Comparison of ENCODE assay signal across 27 cellular contexts in genomic region chr9:128638580-128638979, GRCh38.
"Had no signal": no experiment of that assay in that cellular context is flagged by ENCODE, and none has a peak within 500 bp of the region (broad histone marks: within the 10 kb centered on the region; RNA-seq: fewer than 3 reads in every experiment).

No MANE protein-coding gene starts in this region.

- ATAC-seq: activated naive CD4-positive, alpha-beta T cell treated with anti-CD3 and anti-CD28 coated beads, Interleukin-2, amount 50 U/mL, for 72 hours; activated naive CD8-positive, alpha-beta T cell treated with anti-CD3 and anti-CD28 coated beads, Interleukin-2, amount 50 U/mL, for 24 hours; activated T-cell treated with anti-CD3 and anti-CD28 coated beads, Interleukin-2, amount 50 U/mL, for 4 hours; body of pancreas; PC-3; T-helper 17 cell had no signal

- H3K27ac Mint-ChIP-seq: activated CD4-positive, alpha-beta memory T cell treated with anti-CD3 and anti-CD28 coated beads for 36 hours; activated naive CD4-positive, alpha-beta T cell treated with anti-CD3 and anti-CD28 coated beads, Interleukin-2, amount 50 U/mL, for 72 hours; activated naive CD8-positive, alpha-beta T cell treated with anti-CD3 and anti-CD28 coated beads, Interleukin-2, amount 50 U/mL, for 24 hours; T-helper 17 cell had no signal

- FAIRE-seq: RCC 7860 had no signal

- H3K4me3 ChIP-seq: ascending aorta, body of pancreas, MG63 had no signal

- H3K27me3 ChIP-seq: ascending aorta, body of pancreas, MG63 had no signal

- H3K27me3 Mint-ChIP-seq: activated CD4-positive, alpha-beta memory T cell treated with anti-CD3 and anti-CD28 coated beads for 36 hours; activated CD4-positive, alpha-beta T cell treated with anti-CD3 and anti-CD28 coated beads, Interleukin-2, amount 10 ng/mL, durations not matched to agents 7 days and 5 days; activated naive CD8-positive, alpha-beta T cell treated with anti-CD3 and anti-CD28 coated beads, Interleukin-2, amount 50 U/mL, for 24 hours; central memory CD8-positive, alpha-beta T cell; T-helper 17 cell had no signal

- H3K4me1 Mint-ChIP-seq: central memory CD8-positive, alpha-beta T cell had no signal

- H3K4me3 Mint-ChIP-seq: activated CD4-positive, alpha-beta memory T cell treated with anti-CD3 and anti-CD28 coated beads for 36 hours; activated CD4-positive, alpha-beta T cell treated with anti-CD3 and anti-CD28 coated beads, Interleukin-2, amount 10 ng/mL, durations not matched to agents 7 days and 5 days; activated naive CD8-positive, alpha-beta T cell treated with anti-CD3 and anti-CD28 coated beads, Interleukin-2, amount 50 U/mL, for 24 hours; activated T-cell treated with anti-CD3 and anti-CD28 coated beads, Interleukin-2, amount 50 U/mL, for 4 hours; central memory CD8-positive, alpha-beta T cell; T-helper 17 cell had no signal

- H3K9me3 Mint-ChIP-seq: activated CD4-positive, alpha-beta memory T cell treated with anti-CD3 and anti-CD28 coated beads for 36 hours; activated CD4-positive, alpha-beta T cell treated with anti-CD3 and anti-CD28 coated beads, Interleukin-2, amount 10 ng/mL, durations not matched to agents 7 days and 5 days; activated naive CD4-positive, alpha-beta T cell treated with anti-CD3 and anti-CD28 coated beads, Interleukin-2, amount 50 U/mL, for 72 hours; activated naive CD8-positive, alpha-beta T cell treated with anti-CD3 and anti-CD28 coated beads, Interleukin-2, amount 50 U/mL, for 24 hours; activated T-cell treated with anti-CD3 and anti-CD28 coated beads, Interleukin-2, amount 50 U/mL, for 4 hours; central memory CD8-positive, alpha-beta T cell had no signal

- H3K36me3 Mint-ChIP-seq: activated naive CD4-positive, alpha-beta T cell treated with anti-CD3 and anti-CD28 coated beads, Interleukin-2, amount 50 U/mL, for 72 hours had no signal

- H3K4me2 ChIP-seq: KMS-11 had no signal

- H3K9me3 ChIP-seq: ascending aorta, body of pancreas, MG63 had no signal

- H3K27ac ChIP-seq: KMS-11 had no signal

- DNase-seq: activated CD4-positive, alpha-beta memory T cell treated with anti-CD3 and anti-CD28 coated beads for 36 hours; activated CD4-positive, alpha-beta T cell treated with anti-CD3 and anti-CD28 coated beads, Interleukin-2, amount 10 ng/mL, durations not matched to agents 7 days and 5 days; activated CD4-positive, CD25-positive, alpha-beta regulatory T cell; activated CD8-positive, alpha-beta memory T cell treated with anti-CD3 and anti-CD28 coated beads for 24 hours; activated effector memory CD4-positive, alpha-beta T cell treated with anti-CD3 and anti-CD28 coated beads, Interleukin-2, amount 50 U/mL, for 16 hours; activated naive CD4-positive, alpha-beta T cell treated with Interleukin-2 at 50 U/mL for 16 hours; activated naive CD8-positive, alpha-beta T cell treated with anti-CD3 and anti-CD28 coated beads, Interleukin-2, amount 50 U/mL, for 24 hours; activated T-cell treated with anti-CD3 and anti-CD28 coated beads, Interleukin-2, amount 50 U/mL, for 4 hours; amniotic stem cell; body of pancreas; MG63; NCI-H1105; NCI-H1436; NCI-H1694 treated with DMSO at 0.1 percent for 48 hours; NCI-H2029 treated with DMSO at 0.1 percent for 48 hours; NCI-H345; NCI-H510A treated with DMSO at 0.1 percent for 48 hours; NCI-H69; PC-3; SIG-M5; T-helper 17 cell; T-helper 9 cell had no signal

- H3K9ac ChIP-seq: KMS-11 had no signal
